9 cellular contexts compared by ENCODE assay signal in the genomic region with DNA sequence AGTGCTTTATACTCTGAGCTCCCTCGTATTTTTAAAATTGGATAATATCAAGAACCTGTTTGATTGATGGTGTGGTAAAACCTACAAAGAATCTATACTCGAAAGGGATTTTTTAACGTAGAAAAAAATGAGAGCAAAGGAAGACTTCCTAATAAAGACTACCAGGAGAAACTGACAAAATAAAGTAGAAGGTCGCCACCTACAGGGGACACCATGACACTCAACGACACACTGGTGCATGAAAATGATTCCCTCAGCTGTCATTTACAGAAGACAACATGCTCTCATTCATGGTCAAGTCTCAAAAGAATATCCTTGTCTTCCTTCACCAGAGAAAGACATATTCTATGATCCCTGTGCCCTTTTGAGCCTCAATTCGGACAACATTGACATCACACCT. TPM values are rescaled to one million over a fixed set of nuclear protein-coding genes. Genes with fewer than 3 reads are reported as not detected.
DNase-seq lines count a peak whose midpoint lies in the region; ATAC-seq and TF ChIP-seq lines count a peak whose summit lies in the region.
"Had no signal": no experiment of that assay in that cellular context is flagged by ENCODE, and none has a peak within 500 bp of the region (broad histone marks: within the 10 kb centered on the region; RNA-seq: fewer than 3 reads in every experiment).

No MANE protein-coding gene starts in this region.

- no peak overlapping the region for H2AFZ ChIP-seq in mesenchymal stem cell (ENCODE audit: low read depth, low read length)

- H3K9me3 ChIP-seq in T-helper 17 cell (ENCODE audit: control insufficient read depth, low read length, poor library complexity, severe bottlenecking) = no peaks in the 10 kb centered on the region
- no peaks in the 10 kb centered on the region for H3K9me3 ChIP-seq in mesenchymal stem cell (ENCODE audit: control insufficient read depth, low read length)
- H3K9me3 ChIP-seq: BLaER1 treated with 17β-estradiol and CSF1 and Interleukin-3, amounts not matched to agents 10 nM and 100 nM had no signal

- H2AK5ac ChIP-seq in mesenchymal stem cell (ENCODE audit: low read length, severe bottlenecking) = no peak overlapping the region

- WGBS in mesenchymal stem cell = 55% methylated on average over 6 of the region's 6 CpGs

- H3K18ac ChIP-seq in mesenchymal stem cell (ENCODE audit: low read depth in 1 of 2, low read length in 2 of 2) = no peak overlapping the region

- peak; percentile 62 for TF ChIP-seq CTCF in LNCaP clone FGC (IDR thresholded peaks at IDR 0.05; ENCODE audit: control insufficient read depth, extremely low read depth, insufficient read depth)

- DNase-seq in NCI-H2081 (lab: John Stamatoyannopoulos, UW) (peak; percentile 10 to 47), NCI-H2081 treated with DMSO at 0.1 percent for 48 hours (lab: John Stamatoyannopoulos, UW) (no peak), LNCaP clone FGC (ENCODE audit: low read depth) (peak; percentile 41), T-helper 17 cell (peak in 1 of 3 donors; percentile 21), dermis blood vessel endothelial cell (peak; percentile 71), mesenchymal stem cell (peak; percentile 32), amniotic stem cell (lab: John Stamatoyannopoulos, UW) (no peak)

- H3K27ac ChIP-seq in mesenchymal stem cell (ENCODE audit: low read length, poor library complexity, severe bottlenecking) = no peak overlapping the region
- H3K27ac ChIP-seq: BLaER1 treated with 17β-estradiol and CSF1 and Interleukin-3, amounts not matched to agents 10 nM and 100 nM had no signal

- H2BK120ac ChIP-seq in mesenchymal stem cell (ENCODE audit: low read depth, low read length) = no peak overlapping the region

- H3K79me1 ChIP-seq in mesenchymal stem cell (replicated peaks; ENCODE audit: low read length, poor library complexity, severe bottlenecking) = peaks cover 14% of the 10 kb centered on the region

- H3K4me3 ChIP-seq in LNCaP clone FGC (ENCODE audit: low read depth, low read length) (no peak overlapping the region), mesenchymal stem cell (ENCODE audit: insufficient read depth in 1 of 2, low read depth in 1 of 2, low read length in 2 of 2) (no peak overlapping the region)
- H3K4me3 ChIP-seq: BLaER1 treated with 17β-estradiol and CSF1 and Interleukin-3, amounts not matched to agents 10 nM and 100 nM had no signal

- peaks cover 3% of the 10 kb centered on the region for H3K4me1 ChIP-seq in mesenchymal stem cell (ENCODE audit: control insufficient read depth, insufficient read depth, low read depth, low read length)

- peaks cover 4% of the 10 kb centered on the region for H3K4me1 Mint-ChIP-seq in T-helper 17 cell

- H3K27ac Mint-ChIP-seq in T-helper 17 cell = no peak overlapping the region

- H3K36me3 Mint-ChIP-seq in T-helper 17 cell (ENCODE audit: low read depth) = no peaks in the 10 kb centered on the region

- no peak overlapping the region for H3K14ac ChIP-seq in mesenchymal stem cell (ENCODE audit: low read length in 2 of 2)

- no peak overlapping the region for H3K4me2 ChIP-seq in mesenchymal stem cell (ENCODE audit: low read length, poor library complexity, severe bottlenecking)
- H3K4me2 ChIP-seq: BLaER1 treated with 17β-estradiol and CSF1 and Interleukin-3, amounts not matched to agents 10 nM and 100 nM had no signal

- H3K23ac ChIP-seq in mesenchymal stem cell (ENCODE audit: low read length in 2 of 2) = no peak overlapping the region

- H4K8ac ChIP-seq in mesenchymal stem cell (ENCODE audit: low read length) = no peak overlapping the region

- H2BK12ac ChIP-seq in mesenchymal stem cell (ENCODE audit: low read length in 2 of 2) = no peak overlapping the region

- H3K4ac ChIP-seq in mesenchymal stem cell (ENCODE audit: low read depth in 1 of 2, low read length in 2 of 2) = no peak overlapping the region

- peaks cover 28% of the 10 kb centered on the region for H3K27me3 Mint-ChIP-seq in T-helper 17 cell

- no peak overlapping the region for H2BK15ac ChIP-seq in mesenchymal stem cell (ENCODE audit: low read depth, poor library complexity, severe bottlenecking)

- peak overlapping the region; percentile 35 for H3K9ac ChIP-seq in mesenchymal stem cell (ENCODE audit: low read length)
- H3K9ac ChIP-seq: BLaER1 treated with 17β-estradiol and CSF1 and Interleukin-3, amounts not matched to agents 10 nM and 100 nM had no signal

- no peaks in the 10 kb centered on the region for H3K36me3 ChIP-seq in mesenchymal stem cell (ENCODE audit: control insufficient read depth in 1 of 2, insufficient read depth in 2 of 2, low read depth in 1 of 2, low read length in 2 of 2)
- H3K36me3 ChIP-seq: BLaER1 treated with 17β-estradiol and CSF1 and Interleukin-3, amounts not matched to agents 10 nM and 100 nM had no signal

- H3K27me3 ChIP-seq in mesenchymal stem cell (ENCODE audit: control insufficient read depth in 1 of 2, insufficient read depth in 1 of 2, low read length in 2 of 2) = no peaks in the 10 kb centered on the region
- H3K27me3 ChIP-seq: BLaER1 treated with 17β-estradiol and CSF1 and Interleukin-3, amounts not matched to agents 10 nM and 100 nM had no signal

- no peak overlapping the region for H3K4me3 Mint-ChIP-seq in T-helper 17 cell

- H4K91ac ChIP-seq in mesenchymal stem cell (ENCODE audit: low read length) = no peak overlapping the region

- peak; percentile 52 for ATAC-seq in T-helper 17 cell
- ATAC-seq in HG02642 (IDR thresholded peaks at IDR 0.05; ENCODE audit: poor library complexity, unreplicated experiment) = no peak

- no peak overlapping the region for H2BK5ac ChIP-seq in mesenchymal stem cell (ENCODE audit: low read depth, low read length, poor library complexity, severe bottlenecking)

RNA-seq across cellular contexts. Expression of gene NHSL1, which starts 10.1 kb away (rescaled TPM):
- total RNA-seq in T-helper 17 cell (1 to 10 TPM in 1 of 2 donors, under 1 TPM in 1; 0.86 to 1.0 TPM), dermis blood vessel endothelial cell (45.1 and 78.7 TPM in 2 replicates)
- 16.1 TPM for polyA plus RNA-seq in mesenchymal stem cell (2013, experiment 1 of 2)
- 16.4 TPM for polyA plus RNA-seq in mesenchymal stem cell (2013, experiment 2 of 2)

Comparison
In these comparisons a context has a peak if more than half of its experiments do, and no peak if none do; other contexts are left out.
1. DNase-seq: peak in NCI-H2081 (2 of 2), LNCaP clone FGC (single experiment), dermis blood vessel endothelial cell (single experiment) and mesenchymal stem cell (single experiment); none in NCI-H2081 treated with DMSO at 0.1 percent for 48 hours (single experiment) and amniotic stem cell (single experiment).
2. RNA of gene NHSL1, which starts 10.1 kb away (total RNA-seq): 45.1 to 78.7 TPM in dermis blood vessel endothelial cell; 0.86 to 1.0 TPM in T-helper 17 cell; every median in the first group is over 10 times any median in the second.